In the genomic region with DNA sequence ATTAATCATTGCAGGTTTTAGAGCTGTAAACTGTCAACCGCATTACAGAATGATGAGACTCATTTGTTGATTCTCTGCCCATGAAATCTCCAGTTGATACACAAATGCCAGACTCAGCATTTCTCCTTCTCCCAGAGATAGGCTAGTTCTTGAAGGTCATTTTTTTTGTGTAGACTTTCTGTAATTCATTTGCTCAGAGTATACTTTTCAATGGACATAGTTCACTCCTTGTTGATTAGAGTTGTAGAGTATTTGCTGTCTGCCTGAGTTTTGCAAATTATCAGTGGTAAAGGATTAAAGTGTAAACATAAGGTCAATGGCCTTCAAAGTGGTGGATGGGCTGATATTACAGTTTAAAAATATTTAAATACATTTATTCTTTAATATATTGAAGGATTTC, we compare ENCODE assay signal across 1 cellular context.
TF ChIP-seq lines count a peak whose summit lies in the region.

No MANE protein-coding gene starts in this region.

TF ChIP-seq in HepG2, 621 proteins besides CTCF, POLR2A, EP300 and RAD21 (continued from another document and continues in another):
- TF ChIP-seq, protein P1, sequence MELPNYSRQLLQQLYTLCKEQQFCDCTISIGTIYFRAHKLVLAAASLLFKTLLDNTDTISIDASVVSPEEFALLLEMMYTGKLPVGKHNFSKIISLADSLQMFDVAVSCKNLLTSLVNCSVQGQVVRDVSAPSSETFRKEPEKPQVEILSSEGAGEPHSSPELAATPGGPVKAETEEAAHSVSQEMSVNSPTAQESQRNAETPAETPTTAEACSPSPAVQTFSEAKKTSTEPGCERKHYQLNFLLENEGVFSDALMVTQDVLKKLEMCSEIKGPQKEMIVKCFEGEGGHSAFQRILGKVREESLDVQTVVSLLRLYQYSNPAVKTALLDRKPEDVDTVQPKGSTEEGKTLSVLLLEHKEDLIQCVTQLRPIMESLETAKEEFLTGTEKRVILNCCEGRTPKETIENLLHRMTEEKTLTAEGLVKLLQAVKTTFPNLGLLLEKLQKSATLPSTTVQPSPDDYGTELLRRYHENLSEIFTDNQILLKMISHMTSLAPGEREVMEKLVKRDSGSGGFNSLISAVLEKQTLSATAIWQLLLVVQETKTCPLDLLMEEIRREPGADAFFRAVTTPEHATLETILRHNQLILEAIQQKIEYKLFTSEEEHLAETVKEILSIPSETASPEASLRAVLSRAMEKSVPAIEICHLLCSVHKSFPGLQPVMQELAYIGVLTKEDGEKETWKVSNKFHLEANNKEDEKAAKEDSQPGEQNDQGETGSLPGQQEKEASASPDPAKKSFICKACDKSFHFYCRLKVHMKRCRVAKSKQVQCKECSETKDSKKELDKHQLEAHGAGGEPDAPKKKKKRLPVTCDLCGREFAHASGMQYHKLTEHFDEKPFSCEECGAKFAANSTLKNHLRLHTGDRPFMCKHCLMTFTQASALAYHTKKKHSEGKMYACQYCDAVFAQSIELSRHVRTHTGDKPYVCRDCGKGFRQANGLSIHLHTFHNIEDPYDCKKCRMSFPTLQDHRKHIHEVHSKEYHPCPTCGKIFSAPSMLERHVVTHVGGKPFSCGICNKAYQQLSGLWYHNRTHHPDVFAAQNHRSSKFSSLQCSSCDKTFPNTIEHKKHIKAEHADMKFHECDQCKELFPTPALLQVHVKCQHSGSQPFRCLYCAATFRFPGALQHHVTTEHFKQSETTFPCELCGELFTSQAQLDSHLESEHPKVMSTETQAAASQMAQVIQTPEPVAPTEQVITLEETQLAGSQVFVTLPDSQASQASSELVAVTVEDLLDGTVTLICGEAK (IDR thresholded peaks at IDR 0.05): no peak
- TF ChIP-seq, protein P1 (CRISPR knock-in tag; IDR thresholded peaks at IDR 0.05): no peak
- TF ChIP-seq TBX2 (CRISPR knock-in tag; IDR thresholded peaks at IDR 0.05; ENCODE audit: borderline replicate concordance) (0 out of 2 replicates have a peak, but pooled peaks have one; percentile 17), CHD2 (IDR thresholded peaks at IDR 0.05; ENCODE audit: low read depth, low read length) (no peak), PCBP2 (optimal IDR thresholded peaks at IDR 0.05; ENCODE audit: low read depth, low read length, poor library complexity, severe bottlenecking) (no peak), HES4 (CRISPR knock-in tag; IDR thresholded peaks at IDR 0.05; ENCODE audit: borderline replicate concordance) (no peak), ZFP37 (CRISPR knock-in tag; IDR thresholded peaks at IDR 0.05; ENCODE audit: borderline replicate concordance) (no peak), ZNF350 (CRISPR knock-in tag; IDR thresholded peaks at IDR 0.05; ENCODE audit: borderline replicate concordance, low read depth) (no peak), ZFYVE20 (CRISPR knock-in tag; IDR thresholded peaks at IDR 0.05; ENCODE audit: borderline replicate concordance, low read depth) (no peak), ZKSCAN5 (CRISPR knock-in tag; IDR thresholded peaks at IDR 0.05) (no peak), ZBTB37 (CRISPR knock-in tag; IDR thresholded peaks at IDR 0.05) (no peak), ZSCAN22 (CRISPR knock-in tag; IDR thresholded peaks at IDR 0.05) (no peak), HOXA3 (CRISPR knock-in tag; IDR thresholded peaks at IDR 0.05) (no peak), PAX8 (CRISPR knock-in tag; IDR thresholded peaks at IDR 0.05; ENCODE audit: borderline replicate concordance) (no peak), HIVEP1 (CRISPR knock-in tag; IDR thresholded peaks at IDR 0.05) (no peak), MAX (IDR thresholded peaks at IDR 0.05) (no peak), ZNF251 (CRISPR knock-in tag; IDR thresholded peaks at IDR 0.05) (no peak), ZNF879 (CRISPR knock-in tag; IDR thresholded peaks at IDR 0.05) (no peak), CREM (IDR thresholded peaks at IDR 0.05) (peak; percentile 88), CREM (CRISPR knock-in tag; IDR thresholded peaks at IDR 0.05) (no peak), PPARG (CRISPR knock-in tag; conservative IDR thresholded peaks at IDR 0.05) (peak; percentile 67), SALL2 (CRISPR knock-in tag; IDR thresholded peaks at IDR 0.05) (no peak), MIXL1 (CRISPR knock-in tag; IDR thresholded peaks at IDR 0.05) (peak; percentile 94), IKZF4 (CRISPR knock-in tag; IDR thresholded peaks at IDR 0.05; ENCODE audit: borderline replicate concordance, low read depth, not compliant biosample characterization) (no peak), HBP1 (CRISPR knock-in tag; IDR thresholded peaks at IDR 0.05; ENCODE audit: low read depth) (no peak), PRDM4 (CRISPR knock-in tag; IDR thresholded peaks at IDR 0.05; ENCODE audit: borderline replicate concordance) (no peak), ZBTB1 (CRISPR knock-in tag; IDR thresholded peaks at IDR 0.05; ENCODE audit: borderline replicate concordance) (no peak), TRAFD1 (CRISPR knock-in tag; IDR thresholded peaks at IDR 0.05; ENCODE audit: borderline replicate concordance) (no peak), ARNT2 (CRISPR knock-in tag; IDR thresholded peaks at IDR 0.05; ENCODE audit: low read depth) (no peak), ZNF432 (CRISPR knock-in tag; IDR thresholded peaks at IDR 0.05; ENCODE audit: borderline replicate concordance) (no peak)
- TF ChIP-seq, protein P2, sequence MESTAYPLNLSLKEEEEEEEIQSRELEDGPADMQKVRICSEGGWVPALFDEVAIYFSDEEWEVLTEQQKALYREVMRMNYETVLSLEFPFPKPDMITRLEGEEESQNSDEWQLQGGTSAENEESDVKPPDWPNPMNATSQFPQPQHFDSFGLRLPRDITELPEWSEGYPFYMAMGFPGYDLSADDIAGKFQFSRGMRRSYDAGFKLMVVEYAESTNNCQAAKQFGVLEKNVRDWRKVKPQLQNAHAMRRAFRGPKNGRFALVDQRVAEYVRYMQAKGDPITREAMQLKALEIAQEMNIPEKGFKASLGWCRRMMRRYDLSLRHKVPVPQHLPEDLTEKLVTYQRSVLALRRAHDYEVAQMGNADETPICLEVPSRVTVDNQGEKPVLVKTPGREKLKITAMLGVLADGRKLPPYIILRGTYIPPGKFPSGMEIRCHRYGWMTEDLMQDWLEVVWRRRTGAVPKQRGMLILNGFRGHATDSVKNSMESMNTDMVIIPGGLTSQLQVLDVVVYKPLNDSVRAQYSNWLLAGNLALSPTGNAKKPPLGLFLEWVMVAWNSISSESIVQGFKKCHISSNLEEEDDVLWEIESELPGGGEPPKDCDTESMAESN (CRISPR knock-in tag; conservative IDR thresholded peaks at IDR 0.05): no peak
- TF ChIP-seq, protein P3, sequence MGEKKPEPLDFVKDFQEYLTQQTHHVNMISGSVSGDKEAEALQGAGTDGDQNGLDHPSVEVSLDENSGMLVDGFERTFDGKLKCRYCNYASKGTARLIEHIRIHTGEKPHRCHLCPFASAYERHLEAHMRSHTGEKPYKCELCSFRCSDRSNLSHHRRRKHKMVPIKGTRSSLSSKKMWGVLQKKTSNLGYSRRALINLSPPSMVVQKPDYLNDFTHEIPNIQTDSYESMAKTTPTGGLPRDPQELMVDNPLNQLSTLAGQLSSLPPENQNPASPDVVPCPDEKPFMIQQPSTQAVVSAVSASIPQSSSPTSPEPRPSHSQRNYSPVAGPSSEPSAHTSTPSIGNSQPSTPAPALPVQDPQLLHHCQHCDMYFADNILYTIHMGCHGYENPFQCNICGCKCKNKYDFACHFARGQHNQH (CRISPR knock-in tag; IDR thresholded peaks at IDR 0.05): no peak
- TF ChIP-seq, protein P4, sequence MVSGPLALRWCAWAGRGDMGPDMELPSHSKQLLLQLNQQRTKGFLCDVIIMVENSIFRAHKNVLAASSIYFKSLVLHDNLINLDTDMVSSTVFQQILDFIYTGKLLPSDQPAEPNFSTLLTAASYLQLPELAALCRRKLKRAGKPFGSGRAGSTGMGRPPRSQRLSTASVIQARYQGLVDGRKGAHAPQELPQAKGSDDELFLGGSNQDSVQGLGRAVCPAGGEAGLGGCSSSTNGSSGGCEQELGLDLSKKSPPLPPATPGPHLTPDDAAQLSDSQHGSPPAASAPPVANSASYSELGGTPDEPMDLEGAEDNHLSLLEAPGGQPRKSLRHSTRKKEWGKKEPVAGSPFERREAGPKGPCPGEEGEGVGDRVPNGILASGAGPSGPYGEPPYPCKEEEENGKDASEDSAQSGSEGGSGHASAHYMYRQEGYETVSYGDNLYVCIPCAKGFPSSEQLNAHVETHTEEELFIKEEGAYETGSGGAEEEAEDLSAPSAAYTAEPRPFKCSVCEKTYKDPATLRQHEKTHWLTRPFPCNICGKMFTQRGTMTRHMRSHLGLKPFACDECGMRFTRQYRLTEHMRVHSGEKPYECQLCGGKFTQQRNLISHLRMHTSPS (CRISPR knock-in tag; IDR thresholded peaks at IDR 0.05; ENCODE audit: low read depth): no peak
